22 cellular contexts compared by ENCODE assay signal in genomic region chr12:96150442-96150841, GRCh38.
"Had no signal": no experiment of that assay in that cellular context is flagged by ENCODE, and none has a peak within 500 bp of the region (broad histone marks: within the 10 kb centered on the region; RNA-seq: fewer than 3 reads in every experiment).

No MANE protein-coding gene starts in this region.

- H3K4me3 Mint-ChIP-seq: activated CD4-positive, alpha-beta T cell treated with anti-CD3 and anti-CD28 coated beads, Interleukin-2, amount 10 ng/mL, durations not matched to agents 7 days and 5 days; activated naive CD4-positive, alpha-beta T cell treated with anti-CD3 and anti-CD28 coated beads, Interleukin-2, amount 50 U/mL, for 24 hours; central memory CD8-positive, alpha-beta T cell; effector memory CD8-positive, alpha-beta T cell; memory B cell; natural killer cell treated with Interleukin-12 subunit alpha and Interleukin-12 subunit beta and Interleukin-15 and Interleukin-18, amount 100 ng/mL, for 72 hours; type B pancreatic cell had no signal

- H3K27ac Mint-ChIP-seq: activated CD4-positive, alpha-beta T cell treated with anti-CD3 and anti-CD28 coated beads, Interleukin-2, amount 10 ng/mL, durations not matched to agents 7 days and 5 days; activated naive CD4-positive, alpha-beta T cell treated with anti-CD3 and anti-CD28 coated beads, Interleukin-2, amount 50 U/mL, for 24 hours; effector memory CD8-positive, alpha-beta T cell; memory B cell; natural killer cell treated with Interleukin-12 subunit alpha and Interleukin-12 subunit beta and Interleukin-15 and Interleukin-18, amount 100 ng/mL, for 72 hours; type B pancreatic cell had no signal

- DNase-seq: activated CD4-positive, alpha-beta T cell treated with anti-CD3 and anti-CD28 coated beads, Interleukin-2, amount 10 ng/mL, durations not matched to agents 7 days and 5 days; activated CD4-positive, CD25-positive, alpha-beta regulatory T cell treated with anti-CD3 and anti-CD28 coated beads, Interleukin-2, amount 50 U/mL, for 72 hours; activated gamma-delta T cell treated with Interleukin-2 at 50 U/mL for 16 hours; activated T-cell treated with anti-CD3 and anti-CD28 coated beads, Interleukin-2, amount 50 U/mL, for 1 hour; effector memory CD8-positive, alpha-beta T cell; esophagus squamous epithelium; gastrocnemius medialis; heart left ventricle; islet precursor cell; left cardiac atrium; pancreas; right cardiac atrium; stimulated activated CD4-positive, alpha-beta T cell treated with anti-CD3 and anti-CD28 coated beads, Interleukin-4, amount 100 ng/mL, for 24 hours; stimulated activated naive CD4-positive, alpha-beta T cell treated with Interleukin-2 at 50 U/mL for 16 hours; T-helper 2 cell had no signal

- H3K36me3 Mint-ChIP-seq: activated naive CD4-positive, alpha-beta T cell treated with anti-CD3 and anti-CD28 coated beads, Interleukin-2, amount 50 U/mL, for 24 hours; memory B cell; natural killer cell treated with Interleukin-12 subunit alpha and Interleukin-12 subunit beta and Interleukin-15 and Interleukin-18, amount 100 ng/mL, for 72 hours; type B pancreatic cell had no signal

- H3K9me3 ChIP-seq: ascending aorta, esophagus squamous epithelium, gastrocnemius medialis, heart left ventricle, pancreas, thoracic aorta had no signal

- H3K36me3 ChIP-seq: ascending aorta, esophagus squamous epithelium, gastrocnemius medialis, heart left ventricle, pancreas, thoracic aorta had no signal

- H3K9me3 Mint-ChIP-seq: activated CD4-positive, alpha-beta T cell treated with anti-CD3 and anti-CD28 coated beads, Interleukin-2, amount 10 ng/mL, durations not matched to agents 7 days and 5 days; activated naive CD4-positive, alpha-beta T cell treated with anti-CD3 and anti-CD28 coated beads, Interleukin-2, amount 50 U/mL, for 24 hours; central memory CD8-positive, alpha-beta T cell; effector memory CD8-positive, alpha-beta T cell; memory B cell; natural killer cell treated with Interleukin-12 subunit alpha and Interleukin-12 subunit beta and Interleukin-15 and Interleukin-18, amount 100 ng/mL, for 72 hours; type B pancreatic cell had no signal

- H3K27me3 ChIP-seq: ascending aorta, esophagus squamous epithelium, gastrocnemius medialis, heart left ventricle, pancreas had no signal

- H3K4me1 Mint-ChIP-seq: activated CD4-positive, alpha-beta T cell treated with anti-CD3 and anti-CD28 coated beads, Interleukin-2, amount 10 ng/mL, durations not matched to agents 7 days and 5 days; activated naive CD4-positive, alpha-beta T cell treated with anti-CD3 and anti-CD28 coated beads, Interleukin-2, amount 50 U/mL, for 24 hours; central memory CD8-positive, alpha-beta T cell had no signal

- H3K4me1 ChIP-seq: ascending aorta, esophagus squamous epithelium, gastrocnemius medialis, heart left ventricle, pancreas had no signal

- H3K27me3 Mint-ChIP-seq: activated CD4-positive, alpha-beta T cell treated with anti-CD3 and anti-CD28 coated beads, Interleukin-2, amount 10 ng/mL, durations not matched to agents 7 days and 5 days; activated naive CD4-positive, alpha-beta T cell treated with anti-CD3 and anti-CD28 coated beads, Interleukin-2, amount 50 U/mL, for 24 hours; central memory CD8-positive, alpha-beta T cell; effector memory CD8-positive, alpha-beta T cell; memory B cell; type B pancreatic cell had no signal

- H3K27ac ChIP-seq: ascending aorta, esophagus squamous epithelium, gastrocnemius medialis, heart left ventricle, pancreas, thoracic aorta had no signal

- ATAC-seq: effector memory CD8-positive, alpha-beta T cell; gastrocnemius medialis; heart left ventricle; left cardiac atrium; natural killer cell treated with Interleukin-12 subunit alpha and Interleukin-12 subunit beta and Interleukin-15 and Interleukin-18, amount 100 ng/mL, for 72 hours; pancreas; right cardiac atrium had no signal

- H3K4me3 ChIP-seq: ascending aorta, esophagus squamous epithelium, gastrocnemius medialis, heart left ventricle, pancreas, thoracic aorta had no signal
